In genomic region chr1:98005326-98006010, GRCh38 we compare ENCODE assay signal across 2 cellular contexts.
A peak's percentile ranks its signal among the peaks of the same experiment; 100 is the strongest.
TF ChIP-seq lines count a peak whose summit lies in the region.

No MANE protein-coding gene starts in this region.

TF ChIP-seq in A549, 52 proteins besides CTCF, POLR2A, EP300 and RAD21:
- TF ChIP-seq BHLHE40 (IDR thresholded peaks at IDR 0.05; ENCODE audit: low read depth, low read length), result no peak
- TF ChIP-seq MAX (IDR thresholded peaks at IDR 0.05), result peak; percentile 76
- TF ChIP-seq JUNB (IDR thresholded peaks at IDR 0.05), result 0 out of 2 replicates have a peak, but pooled peaks have one; percentile 11
- TF ChIP-seq GATA3 (IDR thresholded peaks at IDR 0.05; ENCODE audit: borderline replicate concordance), result peak; percentile 83; the same call in 1 of the 2 replicates
- TF ChIP-seq CEBPB (IDR thresholded peaks at IDR 0.05), result peak in 1 of 2 experiments; percentile 13; a peak in 1 of 4 replicates

TF ChIP-seq in HCT116, 20 proteins besides CTCF, POLR2A, EP300 and RAD21:
- TF ChIP-seq SP1 (IDR thresholded peaks at IDR 0.05; ENCODE audit: low read depth), result no peak
- no peak for TF ChIP-seq CEBPB (IDR thresholded peaks at IDR 0.05; ENCODE audit: low read depth)
